ENCODE assay signal across 9 cellular contexts in genomic region chr3:64530434-64531049, GRCh38.
A peak's percentile ranks its signal among the peaks of the same experiment; 100 is the strongest.
DNase-seq lines count a peak whose midpoint lies in the region; ATAC-seq and TF ChIP-seq lines count a peak whose summit lies in the region.
"Had no signal": no experiment of that assay in that cellular context is flagged by ENCODE, and none has a peak within 500 bp of the region (broad histone marks: within the 10 kb centered on the region; RNA-seq: fewer than 3 reads in every experiment).

No MANE protein-coding gene starts in this region.

- 22 to 26% methylated on average over 7 to 8 of the region's 8 CpGs for WGBS in esophagus squamous epithelium, 2 donors

- no peak overlapping the region for H3K4me3 ChIP-seq in Jurkat, Clone E6-1 (ENCODE audit: low read length)
- H3K4me3 ChIP-seq in esophagus squamous epithelium = no peak overlapping the region
- no peak overlapping the region for H3K4me3 ChIP-seq in neural cell (ENCODE audit: low read length)

- H3K27ac ChIP-seq in esophagus squamous epithelium = no peak overlapping the region
- H3K27ac ChIP-seq in neural cell (ENCODE audit: low read length) = no peak overlapping the region

- peaks cover 0 to 9% (median 0%) of the 10 kb centered on the region in 4 donors for H3K27me3 ChIP-seq in esophagus squamous epithelium
- H3K27me3 ChIP-seq in neural cell (ENCODE audit: insufficient read depth, low read depth, low read length) = no peaks in the 10 kb centered on the region

- TF ChIP-seq CTCF in esophagus squamous epithelium (IDR thresholded peaks at IDR 0.05) = peak in 5 of 6 experiments; percentile 67 to 84 (median 77)
- TF ChIP-seq CTCF in neural cell (IDR thresholded peaks at IDR 0.05; ENCODE audit: poor library complexity, severe bottlenecking) = peak; percentile 71

- no peak for TF ChIP-seq EP300 in neural cell (conservative IDR thresholded peaks at IDR 0.05; ENCODE audit: poor library complexity, severe bottlenecking)

- H4K20me1 ChIP-seq in neural cell (ENCODE audit: insufficient read depth) = no peaks in the 10 kb centered on the region

- peak; percentile 29 to 69 for DNase-seq in NCI-H524 (lab: John Stamatoyannopoulos, UW)
- no peak for DNase-seq in NCI-H524 treated with DMSO at 0.1 percent for 48 hours (lab: John Stamatoyannopoulos, UW)
- DNase-seq in Jurkat, Clone E6-1 (ENCODE audit: low read depth, low spot score) = peak; percentile 23
- no peak for DNase-seq in esophagus squamous epithelium (lab: John Stamatoyannopoulos, UW)

- intact Hi-C loops in esophagus squamous epithelium (cut with DNase I) = loop anchor here (10.0 kb wide), 1 partner anchor 154 kb away; the partner anchor contains the start of gene ADAMTS9

- H3K9me3 ChIP-seq in esophagus squamous epithelium = no peaks in the 10 kb centered on the region
- no peaks in the 10 kb centered on the region for H3K9me3 ChIP-seq in neural cell (ENCODE audit: low read length)

- no peak for TF ChIP-seq POLR2A in esophagus squamous epithelium (IDR thresholded peaks at IDR 0.05)

- H3K4me2 ChIP-seq in neural cell (ENCODE audit: low read length) = no peak overlapping the region

- no peak overlapping the region for H2AFZ ChIP-seq in neural cell (ENCODE audit: low read depth, low read length)

- no peaks in the 10 kb centered on the region for H3K9me2 ChIP-seq in neural cell (ENCODE audit: insufficient read depth, low read length)

- H3F3A ChIP-seq in neural cell (ENCODE audit: insufficient read depth, low read length, poor library complexity, severe bottlenecking) = no peaks in the 10 kb centered on the region

- H3K36me3 ChIP-seq in esophagus squamous epithelium = no peaks in the 10 kb centered on the region
- H3K36me3 ChIP-seq in neural cell (ENCODE audit: insufficient read depth, low read length) = no peaks in the 10 kb centered on the region

- no peak overlapping the region for H3K9ac ChIP-seq in neural cell (ENCODE audit: low read length)

- peak; percentile 70 for TF ChIP-seq RAD21 in neural cell (conservative IDR thresholded peaks at IDR 0.05)

- no peaks in the 10 kb centered on the region for H3K79me2 ChIP-seq in neural cell (replicated peaks; ENCODE audit: insufficient read depth, low read length)

- peaks cover 0 to 21% (median 0%) of the 10 kb centered on the region in 3 donors for H3K4me1 ChIP-seq in esophagus squamous epithelium

- peak; percentile 58 for ATAC-seq in SK-N-SH treated with all-trans-retinoic acid at 6 μM for 48 hours
- ATAC-seq in GM19328 (IDR thresholded peaks at IDR 0.05; ENCODE audit: unreplicated experiment) = no peak
- no peak for ATAC-seq in GM18502 (IDR thresholded peaks at IDR 0.05; ENCODE audit: poor library complexity, unreplicated experiment)
- ATAC-seq: stimulated activated effector memory CD8-positive, alpha-beta T cell treated with anti-CD3 and anti-CD28 coated beads, Interleukin-12 subunit alpha, Interleukin-12 subunit beta, amount 100 ng/mL, for 72 hours had no signal

TF ChIP-seq in SK-N-SH treated with all-trans-retinoic acid at 6 μM for 48 hours, 23 proteins besides CTCF, POLR2A, EP300 and RAD21 (continues in another document):
- no peak for TF ChIP-seq POU6F1 (CRISPR knock-in tag; IDR thresholded peaks at IDR 0.05; ENCODE audit: borderline replicate concordance, low read depth)
- TF ChIP-seq CSRNP3 (CRISPR knock-in tag; IDR thresholded peaks at IDR 0.05) = no peak
- TF ChIP-seq TCF4 (CRISPR knock-in tag; IDR thresholded peaks at IDR 0.05; ENCODE audit: borderline replicate concordance) = no peak
- TF ChIP-seq ISL1 (CRISPR knock-in tag; IDR thresholded peaks at IDR 0.05) = no peak

TF ChIP-seq in neural cell, 6 proteins besides CTCF, POLR2A, EP300 and RAD21:
- TF ChIP-seq TAF1 (IDR thresholded peaks at IDR 0.05; ENCODE audit: low read depth) (no peak), EZH2 (IDR thresholded peaks at IDR 0.05; ENCODE audit: borderline replicate concordance, insufficient read depth, low read length, poor library complexity, severe bottlenecking) (no peak), POLR2AphosphoS5 (IDR thresholded peaks at IDR 0.05) (no peak), MXI1 (conservative IDR thresholded peaks at IDR 0.05; ENCODE audit: poor library complexity, severe bottlenecking) (no peak), SMC3 (conservative IDR thresholded peaks at IDR 0.05; ENCODE audit: poor library complexity) (peak; percentile 69), REST (IDR thresholded peaks at IDR 0.05; ENCODE audit: borderline replicate concordance) (no peak)

Comparison
In these comparisons a context has a peak if more than half of its experiments do, and no peak if none do; other contexts are left out.
1. DNase-seq: peak in NCI-H524 (2 of 2) and Jurkat, Clone E6-1 (single experiment); none in NCI-H524 treated with DMSO at 0.1 percent for 48 hours (single experiment) and esophagus squamous epithelium (single experiment).